39 cellular contexts compared by ENCODE assay signal in the genomic region with DNA sequence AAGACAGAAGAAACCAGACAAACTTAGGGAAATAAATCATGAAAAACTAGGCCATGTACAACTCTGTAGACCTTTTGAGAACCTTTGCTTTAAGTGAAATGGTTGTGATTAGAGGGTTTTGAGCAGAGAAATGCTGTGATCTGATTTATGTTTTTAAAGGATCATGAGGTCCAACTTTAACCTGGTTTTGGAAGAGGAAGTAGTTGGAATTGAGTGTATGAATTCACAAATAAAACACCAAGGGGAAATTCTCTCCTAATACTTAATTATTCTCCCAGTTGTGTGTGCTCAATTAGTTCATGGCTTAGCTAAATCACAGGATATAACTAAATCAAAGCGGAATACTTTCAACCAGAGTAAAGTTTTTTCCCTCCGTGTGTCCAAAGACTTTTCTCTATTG. TPM values are rescaled to one million over a fixed set of nuclear protein-coding genes. Genes with fewer than 3 reads are reported as not detected.
DNase-seq lines count a peak whose midpoint lies in the region; ATAC-seq, FAIRE-seq and TF ChIP-seq lines count a peak whose summit lies in the region.
"Had no signal": no experiment of that assay in that cellular context is flagged by ENCODE, and none has a peak within 500 bp of the region (broad histone marks: within the 10 kb centered on the region; RNA-seq: fewer than 3 reads in every experiment).

No MANE protein-coding gene starts in this region.

- TF ChIP-seq CTCF in K562 (IDR thresholded peaks at IDR 0.05 in 2 of 3, conservative IDR thresholded peaks at IDR 0.05 in 1 of 3; ENCODE audit: insufficient read depth in 2 of 3, low read depth in 1 of 3, low read length in 3 of 3), result no peak
- no peak for TF ChIP-seq CTCF in parathyroid adenoma (IDR thresholded peaks at IDR 0.05)
- no peak for TF ChIP-seq CTCF in psoas muscle (IDR thresholded peaks at IDR 0.05)

- H3K4me3 ChIP-seq in K562, result no peak overlapping the region
- H3K4me3 ChIP-seq in parathyroid adenoma (ENCODE audit: low read depth, low read length), result no peak overlapping the region
- H3K4me3 ChIP-seq in psoas muscle, result no peak overlapping the region
- no peak overlapping the region for H3K4me3 ChIP-seq in subcutaneous abdominal adipose tissue (ENCODE audit: low read depth in 1 of 5, low read length in 5 of 5)
- H3K4me3 ChIP-seq: A549; BLaER1; BLaER1 treated with 17β-estradiol and CSF1 and Interleukin-3, amounts not matched to agents 10 nM and 100 nM had no signal

- no peak for TF ChIP-seq RAD21 in K562 (CRISPR knock-in tag; conservative IDR thresholded peaks at IDR 0.05 in 1 of 2, IDR thresholded peaks at IDR 0.05 in 1 of 2)

- H3K9me3 ChIP-seq in K562 (replicated peaks; ENCODE audit: control insufficient read depth, insufficient read depth, low read depth, low read length) (no peaks in the 10 kb centered on the region), parathyroid adenoma (ENCODE audit: control insufficient read depth, low read length) (no peaks in the 10 kb centered on the region), psoas muscle (no peaks in the 10 kb centered on the region), subcutaneous abdominal adipose tissue (ENCODE audit: control insufficient read depth in 5 of 5, low read length in 5 of 5) (no peaks in the 10 kb centered on the region)
- H3K9me3 ChIP-seq: A549; BE2C; BLaER1; BLaER1 treated with 17β-estradiol and CSF1 and Interleukin-3, amounts not matched to agents 10 nM and 100 nM; Caco-2 had no signal

- H3K9ac ChIP-seq in K562 (ENCODE audit: insufficient read depth in 1 of 2, low read depth in 2 of 2, low read length in 2 of 2) (no peak overlapping the region), parathyroid adenoma (no peak overlapping the region), subcutaneous abdominal adipose tissue (ENCODE audit: low read length in 5 of 5) (peak overlapping the region in 1 of 5 donors; percentile 32)
- H3K9ac ChIP-seq: BLaER1; BLaER1 treated with 17β-estradiol and CSF1 and Interleukin-3, amounts not matched to agents 10 nM and 100 nM had no signal

- H3K79me2 ChIP-seq in K562 (ENCODE audit: control insufficient read depth, insufficient read depth, low read length), result no peaks in the 10 kb centered on the region
- H3K79me2 ChIP-seq in parathyroid adenoma, result no peaks in the 10 kb centered on the region

- no peaks in the 10 kb centered on the region for H3K9me3 Mint-ChIP-seq in activated naive CD4-positive, alpha-beta T cell treated with anti-CD3 and anti-CD28 coated beads, Interleukin-2, amount 10 ng/mL, durations not matched to agents 7 days and 5 days
- H3K9me3 Mint-ChIP-seq: CD14-positive monocyte; CD4-positive, alpha-beta memory T cell; CD4-positive, alpha-beta T cell; CD8-positive, alpha-beta memory T cell; CD8-positive, alpha-beta T cell had no signal

- H2AFZ ChIP-seq in K562 (ENCODE audit: low read depth, low read length), result no peak overlapping the region
- peak overlapping the region; percentile 3 for H2AFZ ChIP-seq in parathyroid adenoma

- POLR2A ChIA-PET in K562 (lab: Yijun Ruan, JAX), result interaction anchor here (1.5 to 1.7 kb wide), 2 partner anchors 12 to 14 kb away, joined by 3 to 4 read pairs; no protein-coding TSS in a partner anchor

- intact Hi-C loops in K562 (cut with micrococcal nuclease) (no loop called here), psoas muscle (cut with DNase I) (no loop called here)

- H3K36me3 Mint-ChIP-seq in activated naive CD4-positive, alpha-beta T cell treated with anti-CD3 and anti-CD28 coated beads, Interleukin-2, amount 10 ng/mL, durations not matched to agents 7 days and 5 days, result no peaks in the 10 kb centered on the region
- H3K36me3 Mint-ChIP-seq: CD14-positive monocyte; CD4-positive, alpha-beta memory T cell; CD4-positive, CD25-positive, alpha-beta regulatory T cell; CD8-positive, alpha-beta memory T cell; CD8-positive, alpha-beta T cell had no signal

- CTCF ChIA-PET in K562 (lab: Yijun Ruan, JAX; ENCODE audit: low intra/inter-chr PET ratio), result no interaction called here
- CTCF ChIA-PET in activated naive CD4-positive, alpha-beta T cell treated with anti-CD3 and anti-CD28 coated beads, Interleukin-2, amount 10 ng/mL, durations not matched to agents 7 days and 5 days (lab: Charles Lee), result interaction anchor here (1.2 kb wide), 1 partner anchor 87 kb away, joined by 3 read pairs; no protein-coding TSS in a partner anchor

- peaks cover 11 to 16% of the 10 kb centered on the region in 2 experiments for H3K4me1 ChIP-seq in K562 (replicated peaks in 1 of 2; ENCODE audit: control insufficient read depth in 2 of 2, insufficient read depth in 2 of 2, low read length in 2 of 2)
- H3K4me1 ChIP-seq in parathyroid adenoma, result no peaks in the 10 kb centered on the region
- no peaks in the 10 kb centered on the region for H3K4me1 ChIP-seq in psoas muscle
- H3K4me1 ChIP-seq in subcutaneous abdominal adipose tissue (ENCODE audit: control insufficient read depth in 5 of 5, insufficient read depth in 5 of 5, low read length in 5 of 5), result peaks cover 0 to 19% (median 10%) of the 10 kb centered on the region in 5 donors

- no peak for TF ChIP-seq POLR2A in K562 (conservative IDR thresholded peaks at IDR 0.05)

- no peaks in the 10 kb centered on the region for H4K20me1 ChIP-seq in K562 (replicated peaks; ENCODE audit: control insufficient read depth, insufficient read depth, low read length)
- H4K20me1 ChIP-seq: BLaER1; BLaER1 treated with 17β-estradiol and CSF1 and Interleukin-3, amounts not matched to agents 10 nM and 100 nM had no signal

- H3K9me1 ChIP-seq in K562 (ENCODE audit: control insufficient read depth, insufficient read depth, low read length), result no peaks in the 10 kb centered on the region

- in situ Hi-C loops in K562 (cut with MboI), result no loop called here

- no peak for DNase-seq in K562 (ENCODE audit: extremely low read depth in 1 of 4, low spot score in 3 of 4)
- no peak for DNase-seq in psoas muscle
- DNase-seq in activated naive CD4-positive, alpha-beta T cell treated with anti-CD3 and anti-CD28 coated beads, Interleukin-2, amount 10 ng/mL, durations not matched to agents 7 days and 5 days, result no peak
- no peak for DNase-seq in activated naive CD4-positive, alpha-beta T cell treated with anti-CD3 and anti-CD28 coated beads, Interleukin-2, amount 50 U/mL, for 16 hours
- no peak for DNase-seq in stimulated activated CD4-positive, alpha-beta T cell treated with anti-CD3 and anti-CD28 coated beads, Interleukin-2, amount 100 ng/mL, for 48 hours
- DNase-seq: 8988T; ACHN; AML-193; BE2C; C1 segment of cervical spinal cord; Caco-2; Calu3; CD4-positive, alpha-beta memory T cell; CD4-positive, alpha-beta T cell; CD4-positive, CD25-positive, alpha-beta regulatory T cell; CD8-positive, alpha-beta memory T cell; CD8-positive, alpha-beta T cell; COR-L47; DMS 273 treated with DMSO at 0.1 percent for 48 hours; DMS153; DMS53; DMS79; DMS79 treated with DMSO at 0.1 percent for 48 hours; DND-41; EL had no signal

- no peak overlapping the region for H3K4me3 Mint-ChIP-seq in activated naive CD4-positive, alpha-beta T cell treated with anti-CD3 and anti-CD28 coated beads, Interleukin-2, amount 10 ng/mL, durations not matched to agents 7 days and 5 days
- H3K4me3 Mint-ChIP-seq: B cell; CD14-positive monocyte; CD4-positive, alpha-beta memory T cell; CD4-positive, alpha-beta T cell; CD4-positive, CD25-positive, alpha-beta regulatory T cell; CD8-positive, alpha-beta memory T cell; CD8-positive, alpha-beta T cell had no signal

- WGBS in K562 (ENCODE audit: insufficient coverage, low coverage, missing lambda C conversion rate), result 36% methylated on average over 2 of the region's 2 CpGs
- 68 to 83% (median 72%) methylated on average over 2 of the region's 2 CpGs for WGBS in psoas muscle, 3 donors

- FAIRE-seq in K562 (lab: Jason Lieb, UNC), result no peak
- FAIRE-seq: A204.1, A549, D721Med had no signal

- no peak for ATAC-seq in K562
- ATAC-seq in psoas muscle, result no peak
- ATAC-seq in HG03095 (IDR thresholded peaks at IDR 0.05; ENCODE audit: unreplicated experiment), result no peak
- ATAC-seq: A549; CD8-positive, alpha-beta T cell had no signal

- H3K36me3 ChIP-seq in K562 (ENCODE audit: control insufficient read depth, insufficient read depth, low read length), result no peaks in the 10 kb centered on the region
- no peaks in the 10 kb centered on the region for H3K36me3 ChIP-seq in parathyroid adenoma (ENCODE audit: control insufficient read depth, insufficient read depth, low read length)
- no peaks in the 10 kb centered on the region for H3K36me3 ChIP-seq in psoas muscle (ENCODE audit: insufficient read depth in 1 of 2, low read depth in 1 of 2)
- no peaks in the 10 kb centered on the region for H3K36me3 ChIP-seq in subcutaneous abdominal adipose tissue (ENCODE audit: control insufficient read depth in 5 of 5, insufficient read depth in 5 of 5, low read length in 5 of 5)
- H3K36me3 ChIP-seq: BE2C; BLaER1; BLaER1 treated with 17β-estradiol and CSF1 and Interleukin-3, amounts not matched to agents 10 nM and 100 nM had no signal

- H3K4me2 ChIP-seq in K562 (ENCODE audit: insufficient read depth, low read length), result no peak overlapping the region
- no peak overlapping the region for H3K4me2 ChIP-seq in parathyroid adenoma (ENCODE audit: low read length)
- H3K4me2 ChIP-seq: A549, BLaER1 had no signal

- H3K27me3 ChIP-seq in K562 (ENCODE audit: control insufficient read depth in 2 of 2, insufficient read depth in 2 of 2, low read length in 2 of 2) (no peaks in the 10 kb centered on the region), parathyroid adenoma (ENCODE audit: control insufficient read depth, insufficient read depth, low read length) (no peaks in the 10 kb centered on the region), psoas muscle (ENCODE audit: insufficient read depth in 3 of 3, low read length in 2 of 3) (no peaks in the 10 kb centered on the region), subcutaneous abdominal adipose tissue (ENCODE audit: control insufficient read depth in 5 of 5, insufficient read depth in 4 of 5, low read length in 5 of 5) (no peaks in the 10 kb centered on the region)
- H3K27me3 ChIP-seq: BE2C; BLaER1; BLaER1 treated with 17β-estradiol and CSF1 and Interleukin-3, amounts not matched to agents 10 nM and 100 nM had no signal

- no peak overlapping the region for H3K27ac Mint-ChIP-seq in activated naive CD4-positive, alpha-beta T cell treated with anti-CD3 and anti-CD28 coated beads, Interleukin-2, amount 10 ng/mL, durations not matched to agents 7 days and 5 days
- H3K27ac Mint-ChIP-seq: B cell; CD4-positive, alpha-beta T cell; CD4-positive, CD25-positive, alpha-beta regulatory T cell; CD8-positive, alpha-beta T cell had no signal

- TF ChIP-seq EP300 in K562 (IDR thresholded peaks at IDR 0.05; ENCODE audit: low read length), result no peak

- H3K27me3 Mint-ChIP-seq in activated naive CD4-positive, alpha-beta T cell treated with anti-CD3 and anti-CD28 coated beads, Interleukin-2, amount 10 ng/mL, durations not matched to agents 7 days and 5 days, result peaks cover 18% of the 10 kb centered on the region
- H3K27me3 Mint-ChIP-seq: CD4-positive, alpha-beta T cell had no signal

- H3K27ac ChIP-seq in K562 (ENCODE audit: extremely low read depth, low read depth, low read length) (no peak overlapping the region), parathyroid adenoma (no peak overlapping the region), psoas muscle (peak overlapping the region; percentile 11), subcutaneous abdominal adipose tissue (ENCODE audit: low read depth, low read length) (peak overlapping the region; percentile 43)
- H3K27ac ChIP-seq: 22Rv1; A549; BLaER1; BLaER1 treated with 17β-estradiol and CSF1 and Interleukin-3, amounts not matched to agents 10 nM and 100 nM; C4-2B had no signal

- peaks cover 10% of the 10 kb centered on the region for H3K4me1 Mint-ChIP-seq in activated naive CD4-positive, alpha-beta T cell treated with anti-CD3 and anti-CD28 coated beads, Interleukin-2, amount 10 ng/mL, durations not matched to agents 7 days and 5 days

- BruUV-seq in K562 (replicated peaks; lab: Mats Ljungman, UMichigan), result no TSS peak

RNA-seq across cellular contexts. Expression of a gene that starts 45.5 kb away (rescaled TPM):
- 13.3 and 24.4 TPM in 2 replicates for total RNA-seq in K562 (2011; cell fraction: chromatin; rRNA removed; ENCODE audit: low replicate concordance)
- total RNA-seq in K562 (2011; cell fraction: nucleolus; rRNA removed), result 6.2 and 7.6 TPM in 2 replicates
- total RNA-seq in K562 (2011; cell fraction: nucleoplasm; rRNA removed), result 10.5 and 17.4 TPM in 2 replicates
- total RNA-seq in K562 (2014; rRNA removed) (3.0 and 3.3 TPM in 2 replicates), K562 (2014; rRNA removed; fragmentation: Illumina TruSeq; extraction: Trizol) (2.9 and 3.4 TPM in 2 replicates), K562 (2015; rRNA removed; fragmentation: Illumina TruSeq; extraction: Trizol) (3.0 TPM in 2 replicates), K562 (2021) (2.1 and 3.2 TPM in 2 replicates), psoas muscle (under 1 TPM; 0.39 to 0.79 (median 0.57) TPM)
- polyA plus RNA-seq in K562 (2011; rRNA removed) (4.1 and 4.9 TPM in 2 replicates), K562 (2014; fragmentation: Illumina TruSeq; extraction: Trizol) (1.7 and 1.9 TPM in 2 replicates), K562 (2014; fragmentation: Nextera tagmentation; extraction: Ambion mirVana) (under 1 TPM; 0.56 to 0.96 TPM), K562 (2014; rRNA removed) (3.9 and 4.2 TPM in 2 replicates), psoas muscle (1 to 10 TPM in 1 of 3 donors, under 1 TPM in 2; 0.17 to 2.7 (median 0.38) TPM)
- 0.98 and 1.7 TPM in 2 replicates for polyA plus RNA-seq in K562 (2011; cell fraction: cytosol; rRNA removed)
- polyA plus RNA-seq in K562 (2011; cell fraction: nucleus; rRNA removed), result 10.3 and 11.7 TPM in 2 replicates
- 1.8 and 5.4 TPM in 2 replicates for polyA plus RNA-seq in K562 (2012)
- 5.9 and 7.3 TPM in 2 replicates for polyA minus RNA-seq in K562 (2011; rRNA and poly(A)+ RNA removed)
- 3.1 and 5.7 TPM in 2 replicates for polyA minus RNA-seq in K562 (2011; cell fraction: cytosol; rRNA and poly(A)+ RNA removed)
- 6.2 and 8.6 TPM in 2 replicates for polyA minus RNA-seq in K562 (2011; cell fraction: nucleus; rRNA and poly(A)+ RNA removed)
- total RNA-seq: A673 had no signal
- polyA plus RNA-seq: AG04450 had no signal

Comparison
In these comparisons a context has a peak if more than half of its experiments do, and no peak if none do; other contexts are left out.
1. H3K27ac ChIP-seq: peak in psoas muscle (single experiment) and subcutaneous abdominal adipose tissue (single experiment); none in K562 (single experiment) and parathyroid adenoma (single experiment).